Comparison of ENCODE assay signal across 15 cellular contexts in genomic region chr18:79609841-79610281, GRCh38.
DNase-seq lines count a peak whose midpoint lies in the region; ATAC-seq and TF ChIP-seq lines count a peak whose summit lies in the region.
"Had no signal": no experiment of that assay in that cellular context is flagged by ENCODE, and none has a peak within 500 bp of the region (broad histone marks: within the 10 kb centered on the region; RNA-seq: fewer than 3 reads in every experiment).

No MANE protein-coding gene starts in this region.

- H2BK120ac ChIP-seq in mesendoderm (ENCODE audit: low read depth, low read length): no peak overlapping the region

- H3K27ac Mint-ChIP-seq in chondrocyte (ENCODE audit: unreplicated experiment): no peak overlapping the region

- no peaks in the 10 kb centered on the region for H3K9me3 ChIP-seq in heart left ventricle
- no peaks in the 10 kb centered on the region for H3K9me3 ChIP-seq in right atrium auricular region
- H3K9me3 ChIP-seq in suprapubic skin: no peaks in the 10 kb centered on the region

- peaks cover 4% of the 10 kb centered on the region for H3K27me3 Mint-ChIP-seq in chondrocyte (ENCODE audit: low read depth)

- no peak overlapping the region for H2BK15ac ChIP-seq in mesendoderm (replicated peaks; ENCODE audit: low read depth)

- H3K56ac ChIP-seq in mesendoderm (ENCODE audit: low read length): peak overlapping the region; percentile 69

- H3K4ac ChIP-seq in mesendoderm (ENCODE audit: low read depth, low read length): peak overlapping the region; percentile 8

- peaks cover 8% of the 10 kb centered on the region for H3K4me1 Mint-ChIP-seq in chondrocyte (ENCODE audit: low read depth)

- H3K36me3 ChIP-seq in heart left ventricle (no peaks in the 10 kb centered on the region), right atrium auricular region (no peaks in the 10 kb centered on the region), mesendoderm (ENCODE audit: control insufficient read depth, insufficient read depth, low read length) (no peaks in the 10 kb centered on the region), suprapubic skin (no peaks in the 10 kb centered on the region)

- no peak for TF ChIP-seq EP300 in suprapubic skin (IDR thresholded peaks at IDR 0.05)

- TF ChIP-seq POLR2A in heart left ventricle (IDR thresholded peaks at IDR 0.05) (no peak), suprapubic skin (IDR thresholded peaks at IDR 0.05) (no peak)

- H3K4me3 Mint-ChIP-seq in chondrocyte (ENCODE audit: unreplicated experiment): no peak overlapping the region

- H3K4me1 ChIP-seq in heart left ventricle (peaks cover 0 to 14% (median 4%) of the 10 kb centered on the region in 12 donors), right atrium auricular region (peaks cover 0 to 13% of the 10 kb centered on the region in 2 donors), mesendoderm (ENCODE audit: control insufficient read depth, low read depth, low read length) (peaks cover 3% of the 10 kb centered on the region), suprapubic skin (peaks cover 29% of the 10 kb centered on the region)

- H3K27ac ChIP-seq in heart left ventricle (no peak overlapping the region), right atrium auricular region (no peak overlapping the region), mesendoderm (ENCODE audit: low read depth, low read length) (no peak overlapping the region), suprapubic skin (no peak overlapping the region)

- no peak overlapping the region for H4K5ac ChIP-seq in mesendoderm (ENCODE audit: low read length)

- WGBS in heart left ventricle, 4 donors: 92 to 95% (median 93%) methylated on average over 6 to 16 of the region's 16 CpGs
- no CpG with 5 or more reads among the region's 16 CpGs for WGBS in mesendoderm (ENCODE audit: extremely low coverage, insufficient coverage, low lambda C conversion rate)
- WGBS in suprapubic skin: 96% methylated on average over 9 of the region's 16 CpGs

- H3K79me1 ChIP-seq in mesendoderm (ENCODE audit: low read length): no peaks in the 10 kb centered on the region

- H4K8ac ChIP-seq in mesendoderm (ENCODE audit: low read depth, low read length): no peak overlapping the region

- H3K36me3 Mint-ChIP-seq in chondrocyte (ENCODE audit: low read depth): no peaks in the 10 kb centered on the region

- ATAC-seq in heart left ventricle (no peak), HG02763 (IDR thresholded peaks at IDR 0.05; ENCODE audit: unreplicated experiment) (no peak)
- ATAC-seq: PC-3 had no signal

- no peak overlapping the region for H3K4me3 ChIP-seq in heart left ventricle
- no peak overlapping the region for H3K4me3 ChIP-seq in right atrium auricular region
- H3K4me3 ChIP-seq in mesendoderm (ENCODE audit: low read length): no peak overlapping the region
- no peak overlapping the region for H3K4me3 ChIP-seq in suprapubic skin
- no peak overlapping the region for H3K4me3 ChIP-seq in foreskin fibroblast (ENCODE audit: low read depth in 1 of 2, low read length in 2 of 2)

- no peak overlapping the region for H3K23ac ChIP-seq in mesendoderm (ENCODE audit: low read length)

- H3K27me3 ChIP-seq in heart left ventricle (peaks cover 0 to 2% (median 0%) of the 10 kb centered on the region in 9 donors), right atrium auricular region (no peaks in the 10 kb centered on the region), mesendoderm (ENCODE audit: insufficient read depth, low read length, poor library complexity) (no peaks in the 10 kb centered on the region), suprapubic skin (peaks cover 3% of the 10 kb centered on the region)

- H2BK5ac ChIP-seq in mesendoderm (ENCODE audit: low read length): peak overlapping the region; percentile 64

- H3K18ac ChIP-seq in mesendoderm (ENCODE audit: low read length): no peak overlapping the region

- TF ChIP-seq CTCF in heart left ventricle (IDR thresholded peaks at IDR 0.05): no peak
- no peak for TF ChIP-seq CTCF in right atrium auricular region (IDR thresholded peaks at IDR 0.05)
- no peak for TF ChIP-seq CTCF in chondrocyte (IDR thresholded peaks at IDR 0.05)
- TF ChIP-seq CTCF in suprapubic skin (IDR thresholded peaks at IDR 0.05): no peak
- TF ChIP-seq CTCF in foreskin fibroblast (IDR thresholded peaks at IDR 0.05; ENCODE audit: low read depth, low read length): no peak

- no peaks in the 10 kb centered on the region for H3K79me2 ChIP-seq in mesendoderm (ENCODE audit: control insufficient read depth, insufficient read depth, low read length)

- H3K9me3 Mint-ChIP-seq in chondrocyte (ENCODE audit: low read depth): no peaks in the 10 kb centered on the region

- H3K4me2 ChIP-seq in mesendoderm (ENCODE audit: low read length): no peak overlapping the region

- H2AK5ac ChIP-seq in mesendoderm (ENCODE audit: low read length): peak overlapping the region; percentile 93

- no peak overlapping the region for H3K9ac ChIP-seq in mesendoderm (ENCODE audit: low read length)

- DNase-seq in heart left ventricle (peak in 3 of 5 donors; percentile 5 to 24 (median 20)), right atrium auricular region (ENCODE audit: low spot score) (no peak), chondrocyte (ENCODE audit: low spot score) (peak; percentile 79), mesendoderm (no peak), suprapubic skin (ENCODE audit: low spot score in 2 of 2) (peak; percentile 44 to 69), foreskin fibroblast (no peak), SHP77 (lab: John Stamatoyannopoulos, UW) (no peak)
- DNase-seq: C1 segment of cervical spinal cord, DND-41, KBM-7, NCI-H1417 treated with DMSO at 0.1 percent for 48 hours, NCI-H2029, NCI-H748 treated with DMSO at 0.1 percent for 48 hours, PC-3 had no signal

- intact Hi-C loops in heart left ventricle (cut with DNase I): no loop called here

Comparison
In these comparisons a context has a peak if more than half of its experiments do, and no peak if none do; other contexts are left out.
1. DNase-seq: peak in heart left ventricle (3 of 5), chondrocyte (single experiment) and suprapubic skin (2 of 2); none in right atrium auricular region (single experiment), mesendoderm (single experiment), foreskin fibroblast (0 of 2) and SHP77 (0 of 2).